ENCODE assay signal across 1 cellular context in the genomic region with DNA sequence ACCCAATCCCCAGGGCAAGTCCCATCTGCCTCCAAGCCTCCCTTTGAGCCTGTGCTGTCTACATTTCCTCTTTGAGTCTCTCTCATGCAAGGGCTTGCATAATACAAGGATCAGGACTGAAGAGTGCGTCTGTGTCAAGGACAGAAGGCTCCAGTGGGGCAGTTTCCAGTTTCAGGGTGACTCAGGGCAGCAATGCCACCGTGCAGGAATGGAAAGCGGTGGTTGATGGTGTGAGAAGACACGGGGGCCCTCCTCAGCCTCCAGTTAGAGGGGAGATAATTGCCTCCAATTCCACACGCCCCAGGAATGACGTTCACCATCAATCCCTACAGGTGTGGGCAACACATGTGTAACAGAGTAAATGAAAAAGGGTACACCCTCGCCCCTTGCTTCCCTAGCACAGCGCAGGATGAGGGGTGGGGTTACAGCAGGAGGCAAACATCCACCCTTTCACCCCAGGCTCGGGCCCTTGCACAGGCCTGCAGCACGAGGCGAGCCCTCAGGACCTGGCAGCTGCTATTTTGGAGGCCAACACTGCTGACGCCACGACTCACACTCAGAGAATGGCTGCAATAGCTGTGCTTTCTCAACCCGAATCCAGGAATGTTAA.
TF ChIP-seq lines count a peak whose summit lies in the region.

No MANE protein-coding gene starts in this region.

TF ChIP-seq in HepG2, 621 proteins besides CTCF, POLR2A, EP300 and RAD21 (continues in another document):
- no peak for TF ChIP-seq ZNF44 (CRISPR knock-in tag; IDR thresholded peaks at IDR 0.05)
- no peak for TF ChIP-seq TRIM24 (CRISPR knock-in tag; IDR thresholded peaks at IDR 0.05)
- no peak for TF ChIP-seq TMF1 (CRISPR knock-in tag; IDR thresholded peaks at IDR 0.05; ENCODE audit: low read depth)
- TF ChIP-seq PHF21A (CRISPR knock-in tag; IDR thresholded peaks at IDR 0.05), result peak; percentile 44; the same call in 1 of the 2 replicates
- TF ChIP-seq, protein P1, sequence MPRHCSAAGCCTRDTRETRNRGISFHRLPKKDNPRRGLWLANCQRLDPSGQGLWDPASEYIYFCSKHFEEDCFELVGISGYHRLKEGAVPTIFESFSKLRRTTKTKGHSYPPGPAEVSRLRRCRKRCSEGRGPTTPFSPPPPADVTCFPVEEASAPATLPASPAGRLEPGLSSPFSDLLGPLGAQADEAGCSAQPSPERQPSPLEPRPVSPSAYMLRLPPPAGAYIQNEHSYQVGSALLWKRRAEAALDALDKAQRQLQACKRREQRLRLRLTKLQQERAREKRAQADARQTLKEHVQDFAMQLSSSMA (CRISPR knock-in tag; IDR thresholded peaks at IDR 0.05), result no peak
- TF ChIP-seq ZNF629 (CRISPR knock-in tag; conservative IDR thresholded peaks at IDR 0.05), result no peak
- TF ChIP-seq, protein P2, sequence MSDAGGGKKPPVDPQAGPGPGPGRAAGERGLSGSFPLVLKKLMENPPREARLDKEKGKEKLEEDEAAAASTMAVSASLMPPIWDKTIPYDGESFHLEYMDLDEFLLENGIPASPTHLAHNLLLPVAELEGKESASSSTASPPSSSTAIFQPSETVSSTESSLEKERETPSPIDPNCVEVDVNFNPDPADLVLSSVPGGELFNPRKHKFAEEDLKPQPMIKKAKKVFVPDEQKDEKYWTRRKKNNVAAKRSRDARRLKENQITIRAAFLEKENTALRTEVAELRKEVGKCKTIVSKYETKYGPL (CRISPR knock-in tag; IDR thresholded peaks at IDR 0.05), result peak; percentile 95
- TF ChIP-seq ZMYM3 (CRISPR knock-in tag; IDR thresholded peaks at IDR 0.05), result peak; percentile 53; the same call in 1 of the 2 replicates
- TF ChIP-seq SSRP1 (CRISPR knock-in tag; IDR thresholded peaks at IDR 0.05), result 0 out of 2 replicates have a peak, but pooled peaks have one; percentile 47
- TF ChIP-seq, protein P3, sequence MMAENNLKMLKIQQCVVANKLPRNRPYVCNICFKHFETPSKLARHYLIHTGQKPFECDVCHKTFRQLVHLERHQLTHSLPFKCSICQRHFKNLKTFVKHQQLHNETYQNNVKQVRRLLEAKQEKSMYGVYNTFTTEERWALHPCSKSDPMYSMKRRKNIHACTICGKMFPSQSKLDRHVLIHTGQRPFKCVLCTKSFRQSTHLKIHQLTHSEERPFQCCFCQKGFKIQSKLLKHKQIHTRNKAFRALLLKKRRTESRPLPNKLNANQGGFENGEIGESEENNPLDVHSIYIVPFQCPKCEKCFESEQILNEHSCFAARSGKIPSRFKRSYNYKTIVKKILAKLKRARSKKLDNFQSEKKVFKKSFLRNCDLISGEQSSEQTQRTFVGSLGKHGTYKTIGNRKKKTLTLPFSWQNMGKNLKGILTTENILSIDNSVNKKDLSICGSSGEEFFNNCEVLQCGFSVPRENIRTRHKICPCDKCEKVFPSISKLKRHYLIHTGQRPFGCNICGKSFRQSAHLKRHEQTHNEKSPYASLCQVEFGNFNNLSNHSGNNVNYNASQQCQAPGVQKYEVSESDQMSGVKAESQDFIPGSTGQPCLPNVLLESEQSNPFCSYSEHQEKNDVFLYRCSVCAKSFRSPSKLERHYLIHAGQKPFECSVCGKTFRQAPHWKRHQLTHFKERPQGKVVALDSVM (CRISPR knock-in tag; IDR thresholded peaks at IDR 0.05), result peak; percentile 91
- TF ChIP-seq ZNF772 (CRISPR knock-in tag; IDR thresholded peaks at IDR 0.05), result no peak
- TF ChIP-seq, protein P4, sequence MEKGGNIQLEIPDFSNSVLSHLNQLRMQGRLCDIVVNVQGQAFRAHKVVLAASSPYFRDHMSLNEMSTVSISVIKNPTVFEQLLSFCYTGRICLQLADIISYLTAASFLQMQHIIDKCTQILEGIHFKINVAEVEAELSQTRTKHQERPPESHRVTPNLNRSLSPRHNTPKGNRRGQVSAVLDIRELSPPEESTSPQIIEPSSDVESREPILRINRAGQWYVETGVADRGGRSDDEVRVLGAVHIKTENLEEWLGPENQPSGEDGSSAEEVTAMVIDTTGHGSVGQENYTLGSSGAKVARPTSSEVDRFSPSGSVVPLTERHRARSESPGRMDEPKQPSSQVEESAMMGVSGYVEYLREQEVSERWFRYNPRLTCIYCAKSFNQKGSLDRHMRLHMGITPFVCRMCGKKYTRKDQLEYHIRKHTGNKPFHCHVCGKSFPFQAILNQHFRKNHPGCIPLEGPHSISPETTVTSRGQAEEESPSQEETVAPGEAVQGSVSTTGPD (CRISPR knock-in tag; IDR thresholded peaks at IDR 0.05), result no peak
- TF ChIP-seq ZNF251 (CRISPR knock-in tag; IDR thresholded peaks at IDR 0.05), result no peak
- no peak for TF ChIP-seq ZSCAN30 (CRISPR knock-in tag; IDR thresholded peaks at IDR 0.05)
- peak; percentile 32 for TF ChIP-seq SKI (IDR thresholded peaks at IDR 0.05; ENCODE audit: partially characterized antibody)
- TF ChIP-seq ZNF430 (CRISPR knock-in tag; IDR thresholded peaks at IDR 0.05), result no peak; the same call in 1 of the 2 replicates
- no peak for TF ChIP-seq POLR2AphosphoS2 (IDR thresholded peaks at IDR 0.05; ENCODE audit: low read depth, low read length)
- TF ChIP-seq, protein P5, sequence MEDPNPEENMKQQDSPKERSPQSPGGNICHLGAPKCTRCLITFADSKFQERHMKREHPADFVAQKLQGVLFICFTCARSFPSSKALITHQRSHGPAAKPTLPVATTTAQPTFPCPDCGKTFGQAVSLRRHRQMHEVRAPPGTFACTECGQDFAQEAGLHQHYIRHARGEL (CRISPR knock-in tag; IDR thresholded peaks at IDR 0.05), result no peak
- no peak for TF ChIP-seq SETDB1 (CRISPR knock-in tag; IDR thresholded peaks at IDR 0.05; ENCODE audit: borderline replicate concordance)
- peak; percentile 63; the same call in 1 of the 2 replicates for TF ChIP-seq ZNF350 (CRISPR knock-in tag; IDR thresholded peaks at IDR 0.05; ENCODE audit: borderline replicate concordance, low read depth)
- no peak for TF ChIP-seq JUND (CRISPR knock-in tag; IDR thresholded peaks at IDR 0.05)
- TF ChIP-seq FIP1L1 (IDR thresholded peaks at IDR 0.05; ENCODE audit: borderline replicate concordance, insufficient read depth, low read depth, low read length), result no peak
- no peak for TF ChIP-seq ZNF326 (CRISPR knock-in tag; IDR thresholded peaks at IDR 0.05; ENCODE audit: borderline replicate concordance)
- TF ChIP-seq SRY (CRISPR knock-in tag; IDR thresholded peaks at IDR 0.05), result 0 out of 2 replicates have a peak, but pooled peaks have one; percentile 68
- TF ChIP-seq NFRKB (IDR thresholded peaks at IDR 0.05), result no peak
- TF ChIP-seq ZKSCAN5 (CRISPR knock-in tag; IDR thresholded peaks at IDR 0.05), result no peak
- TF ChIP-seq, protein P6, sequence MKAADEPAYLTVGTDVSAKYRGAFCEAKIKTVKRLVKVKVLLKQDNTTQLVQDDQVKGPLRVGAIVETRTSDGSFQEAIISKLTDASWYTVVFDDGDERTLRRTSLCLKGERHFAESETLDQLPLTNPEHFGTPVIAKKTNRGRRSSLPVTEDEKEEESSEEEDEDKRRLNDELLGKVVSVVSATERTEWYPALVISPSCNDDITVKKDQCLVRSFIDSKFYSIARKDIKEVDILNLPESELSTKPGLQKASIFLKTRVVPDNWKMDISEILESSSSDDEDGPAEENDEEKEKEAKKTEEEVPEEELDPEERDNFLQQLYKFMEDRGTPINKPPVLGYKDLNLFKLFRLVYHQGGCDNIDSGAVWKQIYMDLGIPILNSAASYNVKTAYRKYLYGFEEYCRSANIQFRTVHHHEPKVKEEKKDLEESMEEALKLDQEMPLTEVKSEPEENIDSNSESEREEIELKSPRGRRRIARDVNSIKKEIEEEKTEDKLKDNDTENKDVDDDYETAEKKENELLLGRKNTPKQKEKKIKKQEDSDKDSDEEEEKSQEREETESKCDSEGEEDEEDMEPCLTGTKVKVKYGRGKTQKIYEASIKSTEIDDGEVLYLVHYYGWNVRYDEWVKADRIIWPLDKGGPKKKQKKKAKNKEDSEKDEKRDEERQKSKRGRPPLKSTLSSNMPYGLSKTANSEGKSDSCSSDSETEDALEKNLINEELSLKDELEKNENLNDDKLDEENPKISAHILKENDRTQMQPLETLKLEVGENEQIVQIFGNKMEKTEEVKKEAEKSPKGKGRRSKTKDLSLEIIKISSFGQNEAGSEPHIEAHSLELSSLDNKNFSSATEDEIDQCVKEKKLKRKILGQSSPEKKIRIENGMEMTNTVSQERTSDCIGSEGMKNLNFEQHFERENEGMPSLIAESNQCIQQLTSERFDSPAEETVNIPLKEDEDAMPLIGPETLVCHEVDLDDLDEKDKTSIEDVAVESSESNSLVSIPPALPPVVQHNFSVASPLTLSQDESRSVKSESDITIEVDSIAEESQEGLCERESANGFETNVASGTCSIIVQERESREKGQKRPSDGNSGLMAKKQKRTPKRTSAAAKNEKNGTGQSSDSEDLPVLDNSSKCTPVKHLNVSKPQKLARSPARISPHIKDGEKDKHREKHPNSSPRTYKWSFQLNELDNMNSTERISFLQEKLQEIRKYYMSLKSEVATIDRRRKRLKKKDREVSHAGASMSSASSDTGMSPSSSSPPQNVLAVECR (CRISPR knock-in tag; IDR thresholded peaks at IDR 0.05; ENCODE audit: borderline replicate concordance), result no peak; the same call in 1 of the 2 replicates
- TF ChIP-seq CBX2 (IDR thresholded peaks at IDR 0.05; ENCODE audit: low read depth, low read length), result no peak
- no peak for TF ChIP-seq CBX2 (CRISPR knock-in tag; IDR thresholded peaks at IDR 0.05; ENCODE audit: low read depth)
- TF ChIP-seq SIN3B (IDR thresholded peaks at IDR 0.05; ENCODE audit: low read length), result no peak
- TF ChIP-seq, protein P7, sequence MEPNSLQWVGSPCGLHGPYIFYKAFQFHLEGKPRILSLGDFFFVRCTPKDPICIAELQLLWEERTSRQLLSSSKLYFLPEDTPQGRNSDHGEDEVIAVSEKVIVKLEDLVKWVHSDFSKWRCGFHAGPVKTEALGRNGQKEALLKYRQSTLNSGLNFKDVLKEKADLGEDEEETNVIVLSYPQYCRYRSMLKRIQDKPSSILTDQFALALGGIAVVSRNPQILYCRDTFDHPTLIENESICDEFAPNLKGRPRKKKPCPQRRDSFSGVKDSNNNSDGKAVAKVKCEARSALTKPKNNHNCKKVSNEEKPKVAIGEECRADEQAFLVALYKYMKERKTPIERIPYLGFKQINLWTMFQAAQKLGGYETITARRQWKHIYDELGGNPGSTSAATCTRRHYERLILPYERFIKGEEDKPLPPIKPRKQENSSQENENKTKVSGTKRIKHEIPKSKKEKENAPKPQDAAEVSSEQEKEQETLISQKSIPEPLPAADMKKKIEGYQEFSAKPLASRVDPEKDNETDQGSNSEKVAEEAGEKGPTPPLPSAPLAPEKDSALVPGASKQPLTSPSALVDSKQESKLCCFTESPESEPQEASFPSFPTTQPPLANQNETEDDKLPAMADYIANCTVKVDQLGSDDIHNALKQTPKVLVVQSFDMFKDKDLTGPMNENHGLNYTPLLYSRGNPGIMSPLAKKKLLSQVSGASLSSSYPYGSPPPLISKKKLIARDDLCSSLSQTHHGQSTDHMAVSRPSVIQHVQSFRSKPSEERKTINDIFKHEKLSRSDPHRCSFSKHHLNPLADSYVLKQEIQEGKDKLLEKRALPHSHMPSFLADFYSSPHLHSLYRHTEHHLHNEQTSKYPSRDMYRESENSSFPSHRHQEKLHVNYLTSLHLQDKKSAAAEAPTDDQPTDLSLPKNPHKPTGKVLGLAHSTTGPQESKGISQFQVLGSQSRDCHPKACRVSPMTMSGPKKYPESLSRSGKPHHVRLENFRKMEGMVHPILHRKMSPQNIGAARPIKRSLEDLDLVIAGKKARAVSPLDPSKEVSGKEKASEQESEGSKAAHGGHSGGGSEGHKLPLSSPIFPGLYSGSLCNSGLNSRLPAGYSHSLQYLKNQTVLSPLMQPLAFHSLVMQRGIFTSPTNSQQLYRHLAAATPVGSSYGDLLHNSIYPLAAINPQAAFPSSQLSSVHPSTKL (CRISPR knock-in tag; IDR thresholded peaks at IDR 0.05), result peak; percentile 72
- peak; percentile 45; the same call in 1 of the 2 replicates for TF ChIP-seq ZNF12 (CRISPR knock-in tag; IDR thresholded peaks at IDR 0.05)
- TF ChIP-seq, protein P8, sequence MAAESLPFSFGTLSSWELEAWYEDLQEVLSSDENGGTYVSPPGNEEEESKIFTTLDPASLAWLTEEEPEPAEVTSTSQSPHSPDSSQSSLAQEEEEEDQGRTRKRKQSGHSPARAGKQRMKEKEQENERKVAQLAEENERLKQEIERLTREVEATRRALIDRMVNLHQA (CRISPR knock-in tag; IDR thresholded peaks at IDR 0.05), result no peak
- TF ChIP-seq HMG20A (CRISPR knock-in tag; IDR thresholded peaks at IDR 0.05; ENCODE audit: borderline replicate concordance), result 0 out of 2 replicates have a peak, but pooled peaks have one; percentile 43
- TF ChIP-seq, protein P9, sequence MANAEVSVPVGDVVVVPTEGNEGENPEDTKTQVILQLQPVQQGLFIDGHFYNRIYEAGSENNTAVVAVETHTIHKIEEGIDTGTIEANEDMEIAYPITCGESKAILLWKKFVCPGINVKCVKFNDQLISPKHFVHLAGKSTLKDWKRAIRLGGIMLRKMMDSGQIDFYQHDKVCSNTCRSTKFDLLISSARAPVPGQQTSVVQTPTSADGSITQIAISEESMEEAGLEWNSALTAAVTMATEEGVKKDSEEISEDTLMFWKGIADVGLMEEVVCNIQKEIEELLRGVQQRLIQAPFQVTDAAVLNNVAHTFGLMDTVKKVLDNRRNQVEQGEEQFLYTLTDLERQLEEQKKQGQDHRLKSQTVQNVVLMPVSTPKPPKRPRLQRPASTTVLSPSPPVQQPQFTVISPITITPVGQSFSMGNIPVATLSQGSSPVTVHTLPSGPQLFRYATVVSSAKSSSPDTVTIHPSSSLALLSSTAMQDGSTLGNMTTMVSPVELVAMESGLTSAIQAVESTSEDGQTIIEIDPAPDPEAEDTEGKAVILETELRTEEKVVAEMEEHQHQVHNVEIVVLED (CRISPR knock-in tag; IDR thresholded peaks at IDR 0.05; ENCODE audit: borderline replicate concordance), result no peak
- no peak for TF ChIP-seq FOXA1 (IDR thresholded peaks at IDR 0.05)
- TF ChIP-seq FOXA1 (CRISPR knock-in tag; IDR thresholded peaks at IDR 0.05), result no peak
- peak; percentile 25; the same call in 1 of the 2 replicates for TF ChIP-seq ZSCAN31 (CRISPR knock-in tag; IDR thresholded peaks at IDR 0.05; ENCODE audit: low read depth)
- TF ChIP-seq ZNF891 (CRISPR knock-in tag; IDR thresholded peaks at IDR 0.05), result peak; percentile 57; the same call in 1 of the 2 replicates
- TF ChIP-seq RFX5 (IDR thresholded peaks at IDR 0.05; ENCODE audit: low read depth, low read length), result no peak
- TF ChIP-seq PITX1 (CRISPR knock-in tag; IDR thresholded peaks at IDR 0.05), result peak; percentile 39; the same call in 1 of the 2 replicates
- peak; percentile 64; the same call in 1 of the 2 replicates for TF ChIP-seq ZNF644 (CRISPR knock-in tag; IDR thresholded peaks at IDR 0.05; ENCODE audit: low read depth)
- TF ChIP-seq HHEX (CRISPR knock-in tag; IDR thresholded peaks at IDR 0.05), result no peak
- no peak for TF ChIP-seq ZNF337 (CRISPR knock-in tag; IDR thresholded peaks at IDR 0.05; ENCODE audit: borderline replicate concordance, low read depth)
- TF ChIP-seq SOX6 (IDR thresholded peaks at IDR 0.05), result no peak
- TF ChIP-seq SOX6 (CRISPR knock-in tag; IDR thresholded peaks at IDR 0.05), result peak; percentile 23; the same call in 1 of the 2 replicates
- no peak for TF ChIP-seq MAF1 (CRISPR knock-in tag; IDR thresholded peaks at IDR 0.05; ENCODE audit: borderline replicate concordance)
- no peak for TF ChIP-seq ZNF451 (CRISPR knock-in tag; IDR thresholded peaks at IDR 0.05)
- TF ChIP-seq KDM2A (CRISPR knock-in tag; IDR thresholded peaks at IDR 0.05; ENCODE audit: borderline replicate concordance, low read depth), result 0 out of 2 replicates have a peak, but pooled peaks have one; percentile 14
- no peak for TF ChIP-seq CHD2 (IDR thresholded peaks at IDR 0.05; ENCODE audit: low read depth, low read length)
